ENCODE assay signal across 9 cellular contexts in the genomic region with DNA sequence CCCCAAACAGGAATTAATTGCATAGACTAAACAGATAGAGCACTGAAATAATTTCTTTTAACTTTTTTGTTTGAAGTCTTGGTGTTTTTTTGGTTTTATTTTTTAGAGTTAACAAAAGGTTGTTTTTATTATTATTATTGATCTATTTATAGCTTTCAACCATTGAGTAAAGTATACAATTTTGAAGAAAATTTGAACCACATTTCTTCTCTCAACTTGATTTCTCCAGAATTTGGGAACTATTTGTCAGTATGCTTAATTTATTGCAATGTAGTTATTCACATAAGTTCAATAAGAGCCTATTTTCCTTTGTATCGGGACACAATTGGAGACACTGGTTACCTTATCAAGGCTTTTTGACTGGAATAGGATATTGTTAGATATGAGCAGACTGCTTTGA.
"Had no signal": no experiment of that assay in that cellular context is flagged by ENCODE, and none has a peak within 500 bp of the region (broad histone marks: within the 10 kb centered on the region; RNA-seq: fewer than 3 reads in every experiment).

No MANE protein-coding gene starts in this region.

- H3K4me3 ChIP-seq: GM23338 had no signal

- DNase-seq: H9, HCEC 1CT, HFFc6, KBM-7 had no signal

- FAIRE-seq: H1, H54, HepG2 had no signal

- H3K27ac ChIP-seq: KMS-11 had no signal
